ENCODE assay signal across 8 cellular contexts in genomic region chr16:1782408-1783247, GRCh38. TPM values are rescaled to one million over a fixed set of nuclear protein-coding genes. Genes with fewer than 3 reads are reported as not detected.
DNase-seq lines count a peak whose midpoint lies in the region; ATAC-seq and TF ChIP-seq lines count a peak whose summit lies in the region.

Gene NUBP2 (plus strand): TSS chr16:1782960. CDS start chr16:1783021, 61 bp downstream.
Gene SPSB3 (minus strand): TSS chr16:1782571. CDS start chr16:1781483, 1,088 bp downstream.

- peaks cover 10 to 22% of the 10 kb centered on the region in 2 donors for H3K4me1 Mint-ChIP-seq in natural killer cell

- H3K4me3 Mint-ChIP-seq in natural killer cell: peak within 1 kb of the TSS; percentile 89

- H3K36me3 ChIP-seq in H7 (replicated peaks; ENCODE audit: control insufficient read depth, insufficient read depth, low read length): peaks cover 2% of the 10 kb centered on the region

- peak within 1 kb of the TSS; percentile 88 to 92 for H3K27ac Mint-ChIP-seq in natural killer cell

- H3K4me3 ChIP-seq in H7 (ENCODE audit: insufficient read depth, low read depth, low read length): peak within 1 kb of the TSS; percentile 82

- no peaks in the 10 kb centered on the region for H3K27me3 ChIP-seq in H7 (ENCODE audit: control insufficient read depth, insufficient read depth, low read length)

- ATAC-seq in natural killer cell: peak; percentile 86 to 94 (median 86)

- no peaks in the 10 kb centered on the region for H3K27me3 Mint-ChIP-seq in natural killer cell (ENCODE audit: low read depth in 2 of 2)

- DNase-seq in ELF-1 (ENCODE audit: low read depth, low spot score): peak; percentile 100
- DNase-seq in H7: peak; percentile 100
- peak; percentile 100 for DNase-seq in M059J (ENCODE audit: low read depth)
- DNase-seq in SHP77 (lab: John Stamatoyannopoulos, UW): peak; percentile 99
- DNase-seq in activated effector memory CD4-positive, alpha-beta T cell treated with Interleukin-2 at 50 U/mL for 16 hours: peak; percentile 97
- peak; percentile 100 for DNase-seq in fibroblast of peridontal ligament (ENCODE audit: extremely low read depth)
- peak; percentile 97 for DNase-seq in natural killer cell
- DNase-seq in stimulated activated naive CD4-positive, alpha-beta T cell treated with Interleukin-2 at 50 U/mL for 16 hours (lab: John Stamatoyannopoulos, UW): peak; percentile 99

- intact Hi-C loops in natural killer cell (cut with micrococcal nuclease): loop anchor here (1.0 to 2.0 kb wide), 2 partner anchors 9 to 44 kb away; partner anchors contain the start of genes FAHD1, HAGH and MRPS34

- H3K9me3 Mint-ChIP-seq in natural killer cell: no peaks in the 10 kb centered on the region

- TF ChIP-seq CTCF in natural killer cell (IDR thresholded peaks at IDR 0.05): no peak

- no peaks in the 10 kb centered on the region for H3K36me3 Mint-ChIP-seq in natural killer cell

RNA-seq across cellular contexts. Expression of gene NUBP2, which starts in this region (rescaled TPM):
- total RNA-seq in H7 (2014; rRNA removed; shearing (Covaris generic)): 138 and 152 TPM in 2 replicates
- total RNA-seq in M059J (2014; rRNA removed; shearing (Covaris generic)): 53.7 and 86.4 TPM in 2 replicates
- 10 to 100 TPM; 39.5 to 51.9 (median 49.4) TPM for total RNA-seq in natural killer cell

RNA-seq across cellular contexts. Expression of gene SPSB3, which starts in this region (rescaled TPM):
- total RNA-seq in H7 (2014; rRNA removed; shearing (Covaris generic)): 43.3 and 60.4 TPM in 2 replicates
- total RNA-seq in M059J (2014; rRNA removed; shearing (Covaris generic)): 25.9 and 29.8 TPM in 2 replicates
- total RNA-seq in natural killer cell: 100 to 1,000 TPM; 100 to 122 (median 110) TPM

Comparison
In these comparisons a context has a peak if more than half of its experiments do, and no peak if none do; other contexts are left out.
1. Peak in every context shown above with its lines: DNase-seq, ATAC-seq and H3K4me3 ChIP-seq.